In the genomic region with DNA sequence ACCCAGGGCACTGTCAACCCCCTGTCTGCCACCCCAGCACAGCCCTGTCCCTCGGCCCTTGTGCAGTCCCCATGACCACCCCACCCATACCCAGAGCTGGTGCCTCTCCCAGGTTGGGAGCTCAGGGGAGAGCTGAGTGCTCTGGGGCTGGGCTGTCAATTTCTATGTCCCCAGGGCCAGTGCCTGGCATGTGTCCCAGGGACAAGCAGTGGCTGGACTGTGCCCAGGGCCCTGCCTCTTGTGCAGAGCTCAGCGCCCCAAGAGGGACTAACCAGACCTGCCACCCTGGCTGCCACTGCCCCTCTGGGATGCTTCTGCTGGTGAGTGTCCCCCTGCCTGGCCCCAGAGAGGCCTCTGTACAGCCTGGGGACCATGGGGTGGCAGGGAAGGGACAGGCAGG, we compare ENCODE assay signal across 18 cellular contexts. TPM values are rescaled to one million over a fixed set of nuclear protein-coding genes. Genes with fewer than 3 reads are reported as not detected.
"Had no signal": no experiment of that assay in that cellular context is flagged by ENCODE, and none has a peak within 500 bp of the region (broad histone marks: within the 10 kb centered on the region; RNA-seq: fewer than 3 reads in every experiment).

No MANE protein-coding gene starts in this region.

- DNase-seq: activated CD4-positive, alpha-beta memory T cell treated with anti-CD3 and anti-CD28 coated beads, Interleukin-2, amount 10 ng/mL, durations not matched to agents 7 days and 5 days; activated CD4-positive, alpha-beta T cell treated with anti-CD3 and anti-CD28 coated beads, Interleukin-2, amount 10 ng/mL, durations not matched to agents 24 days and 14 days; activated effector memory CD4-positive, alpha-beta T cell treated with anti-CD3 and anti-CD28 coated beads, Interleukin-2, amount 50 U/mL, for 16 hours; activated naive CD4-positive, alpha-beta T cell treated with anti-CD3 and anti-CD28 coated beads, Interleukin-2, amount 10 ng/mL, durations not matched to agents 7 days and 5 days; activated T-cell treated with anti-CD3 and anti-CD28 coated beads for 4 hours; foreskin fibroblast; sigmoid colon; stimulated activated CD4-positive, alpha-beta T cell treated with anti-CD3 and anti-CD28 coated beads, Interleukin-15, amount 100 ng/mL, for 24 hours; stimulated activated naive B cell treated with anti-CD40 and anti-IgM and Interleukin-4, amounts not matched to agents 10 μg/mL and 1 μg/mL and 100 μg/mL, for 72 hours; T-helper 17 cell had no signal

- H3K27me3 Mint-ChIP-seq: activated CD4-positive, alpha-beta memory T cell treated with anti-CD3 and anti-CD28 coated beads, Interleukin-2, amount 10 ng/mL, durations not matched to agents 7 days and 5 days; activated CD4-positive, alpha-beta T cell treated with anti-CD3 and anti-CD28 coated beads, Interleukin-2, amount 10 ng/mL, durations not matched to agents 24 days and 14 days had no signal

- ATAC-seq: stimulated activated naive B cell treated with anti-CD40 and anti-IgM and Interleukin-4, amounts not matched to agents 10 μg/mL and 1 μg/mL and 100 μg/mL, for 72 hours; T-helper 17 cell had no signal

- FAIRE-seq: endometrium had no signal

- H3K4me1 Mint-ChIP-seq: activated CD4-positive, alpha-beta memory T cell treated with anti-CD3 and anti-CD28 coated beads, Interleukin-2, amount 10 ng/mL, durations not matched to agents 7 days and 5 days; activated CD4-positive, alpha-beta T cell treated with anti-CD3 and anti-CD28 coated beads, Interleukin-2, amount 10 ng/mL, durations not matched to agents 24 days and 14 days; activated naive CD4-positive, alpha-beta T cell treated with anti-CD3 and anti-CD28 coated beads, Interleukin-2, amount 10 ng/mL, durations not matched to agents 7 days and 5 days; memory B cell; nephron; stimulated activated naive B cell treated with anti-CD40 and anti-IgM and Interleukin-4, amounts not matched to agents 10 μg/mL and 1 μg/mL and 100 μg/mL, for 72 hours had no signal

- H3K36me3 ChIP-seq: cardiac muscle cell, sigmoid colon, thoracic aorta, upper lobe of left lung had no signal

- H3K36me3 Mint-ChIP-seq: activated naive CD4-positive, alpha-beta T cell treated with anti-CD3 and anti-CD28 coated beads, Interleukin-2, amount 10 ng/mL, durations not matched to agents 7 days and 5 days; memory B cell; stimulated activated naive B cell treated with anti-CD40 and anti-IgM and Interleukin-4, amounts not matched to agents 10 μg/mL and 1 μg/mL and 100 μg/mL, for 72 hours had no signal

- H3K4me1 ChIP-seq: sigmoid colon, upper lobe of left lung had no signal

- H3K4me2 ChIP-seq: smooth muscle cell had no signal

- H3K27ac ChIP-seq: cardiac muscle cell, sigmoid colon, thoracic aorta, upper lobe of left lung had no signal

- H3K4me3 Mint-ChIP-seq: activated CD4-positive, alpha-beta memory T cell treated with anti-CD3 and anti-CD28 coated beads, Interleukin-2, amount 10 ng/mL, durations not matched to agents 7 days and 5 days; activated CD4-positive, alpha-beta T cell treated with anti-CD3 and anti-CD28 coated beads, Interleukin-2, amount 10 ng/mL, durations not matched to agents 24 days and 14 days; activated naive CD4-positive, alpha-beta T cell treated with anti-CD3 and anti-CD28 coated beads, Interleukin-2, amount 10 ng/mL, durations not matched to agents 7 days and 5 days; memory B cell; nephron; stimulated activated naive B cell treated with anti-CD40 and anti-IgM and Interleukin-4, amounts not matched to agents 10 μg/mL and 1 μg/mL and 100 μg/mL, for 72 hours; T-helper 17 cell had no signal

- H3K9me3 Mint-ChIP-seq: activated CD4-positive, alpha-beta memory T cell treated with anti-CD3 and anti-CD28 coated beads, Interleukin-2, amount 10 ng/mL, durations not matched to agents 7 days and 5 days; activated CD4-positive, alpha-beta T cell treated with anti-CD3 and anti-CD28 coated beads, Interleukin-2, amount 10 ng/mL, durations not matched to agents 24 days and 14 days; activated naive CD4-positive, alpha-beta T cell treated with anti-CD3 and anti-CD28 coated beads, Interleukin-2, amount 10 ng/mL, durations not matched to agents 7 days and 5 days; memory B cell; nephron; stimulated activated naive B cell treated with anti-CD40 and anti-IgM and Interleukin-4, amounts not matched to agents 10 μg/mL and 1 μg/mL and 100 μg/mL, for 72 hours had no signal

- H3K27ac Mint-ChIP-seq: activated CD4-positive, alpha-beta memory T cell treated with anti-CD3 and anti-CD28 coated beads, Interleukin-2, amount 10 ng/mL, durations not matched to agents 7 days and 5 days; activated CD4-positive, alpha-beta T cell treated with anti-CD3 and anti-CD28 coated beads, Interleukin-2, amount 10 ng/mL, durations not matched to agents 24 days and 14 days; activated naive CD4-positive, alpha-beta T cell treated with anti-CD3 and anti-CD28 coated beads, Interleukin-2, amount 10 ng/mL, durations not matched to agents 7 days and 5 days; memory B cell; nephron; stimulated activated naive B cell treated with anti-CD40 and anti-IgM and Interleukin-4, amounts not matched to agents 10 μg/mL and 1 μg/mL and 100 μg/mL, for 72 hours; T-helper 17 cell had no signal

- H3K4me3 ChIP-seq: cardiac muscle cell, sigmoid colon, smooth muscle cell, thoracic aorta, upper lobe of left lung had no signal

- H3K27me3 ChIP-seq: cardiac muscle cell, sigmoid colon, upper lobe of left lung had no signal

- H3K9me3 ChIP-seq: sigmoid colon, thoracic aorta, upper lobe of left lung had no signal

RNA-seq across cellular contexts. Expression of a gene that starts 35.8 kb away (rescaled TPM):
- total RNA-seq: kidney epithelial cell had no signal
